ENCODE assay signal across 16 cellular contexts in genomic region chr10:70920519-70920918, GRCh38. TPM values are rescaled to one million over a fixed set of nuclear protein-coding genes. Genes with fewer than 3 reads are reported as not detected.
DNase-seq lines count a peak whose midpoint lies in the region; ATAC-seq, FAIRE-seq and TF ChIP-seq lines count a peak whose summit lies in the region.
"Had no signal": no experiment of that assay in that cellular context is flagged by ENCODE, and none has a peak within 500 bp of the region (broad histone marks: within the 10 kb centered on the region; RNA-seq: fewer than 3 reads in every experiment).

No MANE protein-coding gene starts in this region.

- no peak for ATAC-seq in HG03135 (IDR thresholded peaks at IDR 0.05; ENCODE audit: unreplicated experiment)
- ATAC-seq: activated naive CD8-positive, alpha-beta T cell treated with anti-CD3 and anti-CD28 coated beads, Interleukin-2, amount 50 U/mL, for 24 hours; naive thymus-derived CD4-positive, alpha-beta T cell had no signal

- DNase-seq in LoVo (ENCODE audit: low spot score): peak; percentile 24
- peak; percentile 44 for DNase-seq in NCI-H2196 (lab: John Stamatoyannopoulos, UW; ENCODE audit: unreplicated experiment)
- peak; percentile 34 for DNase-seq in bronchial epithelial cell (ENCODE audit: low read depth)
- DNase-seq in renal cortical epithelial cell (ENCODE audit: low read depth): peak; percentile 20
- no peak for DNase-seq in SIG-M5 treated with dmso at 0.1 percent for 504 hours (lab: John Stamatoyannopoulos, UW; ENCODE audit: unreplicated experiment)
- no peak for DNase-seq in COLO829 (ENCODE audit: low spot score)
- DNase-seq in cerebellum (ENCODE audit: low spot score): no peak
- DNase-seq: activated CD4-positive, alpha-beta T cell treated with anti-CD3 and anti-CD28 coated beads, Interleukin-2, amount 10 ng/mL, durations not matched to agents 7 days and 5 days; activated naive CD8-positive, alpha-beta T cell treated with anti-CD3 and anti-CD28 coated beads, Interleukin-2, amount 50 U/mL, for 24 hours; glutamatergic neuron; Kasumi-1; kidney glomerular epithelial cell; naive thymus-derived CD4-positive, alpha-beta T cell; SHP77 had no signal

- H3K4me3 ChIP-seq in bronchial epithelial cell (ENCODE audit: low read depth, low read length): no peak overlapping the region
- H3K4me3 ChIP-seq: BLaER1 treated with 17β-estradiol and CSF1 and Interleukin-3, amounts not matched to agents 10 nM and 100 nM had no signal

- H3K27me3 ChIP-seq in bronchial epithelial cell (ENCODE audit: control insufficient read depth, insufficient read depth, low read length): peaks cover 6% of the 10 kb centered on the region

- FAIRE-seq in bronchial epithelial cell (lab: Jason Lieb, UNC): no peak

- no peak for TF ChIP-seq CTCF in bronchial epithelial cell (IDR thresholded peaks at IDR 0.05; ENCODE audit: insufficient read depth, low read length, severe bottlenecking)

- no peaks in the 10 kb centered on the region for H3K36me3 ChIP-seq in bronchial epithelial cell (ENCODE audit: control insufficient read depth, insufficient read depth, low read length)
- H3K36me3 ChIP-seq: BLaER1 treated with 17β-estradiol and CSF1 and Interleukin-3, amounts not matched to agents 10 nM and 100 nM had no signal

RNA-seq across cellular contexts. Expression of gene PCBD1, which starts 32.2 kb away (rescaled TPM):
- total RNA-seq in bronchial epithelial cell: 16.1 and 31.7 TPM in 2 replicates
- 59.2 and 77.8 TPM in 2 replicates for total RNA-seq in renal cortical epithelial cell
- 11.6 TPM for total RNA-seq in cerebellum

Comparison
In these comparisons a context has a peak if more than half of its experiments do, and no peak if none do; other contexts are left out.
1. DNase-seq: peak in LoVo (single experiment), NCI-H2196 (single experiment), bronchial epithelial cell (single experiment) and renal cortical epithelial cell (single experiment); none in SIG-M5 treated with dmso at 0.1 percent for 504 hours (single experiment), COLO829 (single experiment) and cerebellum (single experiment).